Comparison of ENCODE assay signal across 24 cellular contexts in genomic region chr3:56952846-56953245, GRCh38.
"Had no signal": no experiment of that assay in that cellular context is flagged by ENCODE, and none has a peak within 500 bp of the region (broad histone marks: within the 10 kb centered on the region; RNA-seq: fewer than 3 reads in every experiment).

No MANE protein-coding gene starts in this region.

- H3K36me3 ChIP-seq: gastrocnemius medialis, heart right ventricle had no signal

- DNase-seq: cortex of kidney; effector CD8-positive, alpha-beta T cell; effector memory CD8-positive, alpha-beta T cell; endodermal cell; erythroblast; esophagus squamous epithelium; foreskin fibroblast; foreskin melanocyte; gastrocnemius medialis; glutamatergic neuron; head of caudate nucleus; heart right ventricle; hippocampal formation; left cardiac atrium; left ventricle myocardium superior; lower lobe of right lung; mesenchymal stem cell had no signal

- ATAC-seq: effector memory CD8-positive, alpha-beta T cell; esophagus mucosa; heart right ventricle; left cardiac atrium; left lobe of liver; left ventricle myocardium superior; lower lobe of right lung had no signal

- H3K27me3 ChIP-seq: esophagus squamous epithelium, gastrocnemius medialis, heart right ventricle had no signal

- H3K9me3 ChIP-seq: esophagus squamous epithelium, gastrocnemius medialis, heart right ventricle, lower lobe of right lung had no signal

- H3K27ac ChIP-seq: epithelial cell of prostate, esophagus squamous epithelium, heart right ventricle, lower lobe of right lung had no signal

- H3K4me3 ChIP-seq: esophagus squamous epithelium, gastrocnemius medialis, heart right ventricle, lower lobe of right lung had no signal

- H3K4me1 ChIP-seq: esophagus squamous epithelium, heart right ventricle, lower lobe of right lung had no signal

- FAIRE-seq: colon, endometrium, islet of Langerhans, keratinocyte had no signal
